9 cellular contexts compared by ENCODE assay signal in genomic region chr19:5789886-5790572, GRCh38. TPM values are rescaled to one million over a fixed set of nuclear protein-coding genes. Genes with fewer than 3 reads are reported as not detected.
A peak's percentile ranks its signal among the peaks of the same experiment; 100 is the strongest.
DNase-seq lines count a peak whose midpoint lies in the region; ATAC-seq and TF ChIP-seq lines count a peak whose summit lies in the region.
"Had no signal": no experiment of that assay in that cellular context is flagged by ENCODE, and none has a peak within 500 bp of the region (broad histone marks: within the 10 kb centered on the region; RNA-seq: fewer than 3 reads in every experiment).

No MANE protein-coding gene starts in this region.

- H3K27ac Mint-ChIP-seq in Calu3 (ENCODE audit: unreplicated experiment) = peak overlapping the region; percentile 100

- H3K27me3 ChIP-seq in RWPE2 (ENCODE audit: insufficient read depth, poor library complexity, severe bottlenecking) = no peaks in the 10 kb centered on the region
- no peaks in the 10 kb centered on the region for H3K27me3 ChIP-seq in esophagus muscularis mucosa
- H3K27me3 ChIP-seq in parathyroid adenoma (ENCODE audit: control insufficient read depth, insufficient read depth, low read length) = no peaks in the 10 kb centered on the region

- intact Hi-C loops in Calu3 (cut with micrococcal nuclease; ENCODE audit: unreplicated experiment) = no loop called here
- intact Hi-C loops in esophagus muscularis mucosa (cut with DNase I) = no loop called here

- TF ChIP-seq POLR2A in esophagus muscularis mucosa (IDR thresholded peaks at IDR 0.05; ENCODE audit: low read depth) = no peak

- BruUV-seq in Calu3 (replicated peaks; lab: Mats Ljungman, UMichigan) = no TSS peak

- peaks cover 44% of the 10 kb centered on the region for H3K36me3 ChIP-seq in RWPE2 (ENCODE audit: low read depth)
- H3K36me3 ChIP-seq in esophagus muscularis mucosa = peaks cover 50 to 51% (median 51%) of the 10 kb centered on the region in 4 donors
- H3K36me3 ChIP-seq in parathyroid adenoma (ENCODE audit: control insufficient read depth, insufficient read depth, low read length) = no peaks in the 10 kb centered on the region

- peak overlapping the region; percentile 87 for H2AFZ ChIP-seq in parathyroid adenoma

- TF ChIP-seq CTCF in Calu3 (IDR thresholded peaks at IDR 0.05; ENCODE audit: unreplicated experiment) (no peak), RWPE2 (IDR thresholded peaks at IDR 0.05; ENCODE audit: poor library complexity, severe bottlenecking) (no peak), esophagus muscularis mucosa (IDR thresholded peaks at IDR 0.05) (no peak), parathyroid adenoma (IDR thresholded peaks at IDR 0.05) (no peak), GM10266 (IDR thresholded peaks at IDR 0.05; ENCODE audit: control insufficient read depth, insufficient read depth, low read depth, missing control alignments) (no peak)

- H3K4me1 ChIP-seq in RWPE2 (ENCODE audit: insufficient read depth, poor library complexity, severe bottlenecking) (peaks cover 3% of the 10 kb centered on the region), esophagus muscularis mucosa (peaks cover 7 to 12% (median 9%) of the 10 kb centered on the region in 4 donors), parathyroid adenoma (no peaks in the 10 kb centered on the region)

- peak overlapping the region; percentile 76 for H3K4me2 ChIP-seq in parathyroid adenoma (ENCODE audit: low read length)

- H3K4me3 Mint-ChIP-seq in Calu3 (ENCODE audit: low read depth, unreplicated experiment) = peak overlapping the region; percentile 96

- no peaks in the 10 kb centered on the region for H3K79me2 ChIP-seq in parathyroid adenoma

- H3K9me3 ChIP-seq in RWPE2 (ENCODE audit: severe bottlenecking) (no peaks in the 10 kb centered on the region), esophagus muscularis mucosa (no peaks in the 10 kb centered on the region), parathyroid adenoma (ENCODE audit: control insufficient read depth, low read length) (no peaks in the 10 kb centered on the region)

- DNase-seq in Calu3 (no peak), RWPE2 (ENCODE audit: low spot score) (no peak), esophagus muscularis mucosa (ENCODE audit: extremely low spot score) (no peak), NCI-H345 treated with DMSO at 0.1 percent for 48 hours (lab: John Stamatoyannopoulos, UW; ENCODE audit: unreplicated experiment) (no peak), SK-N-DZ (ENCODE audit: low spot score) (no peak), GM10266 (ENCODE audit: extremely low spot score) (no peak), hippocampal formation (lab: John Stamatoyannopoulos, UW) (no peak)

- TF ChIP-seq EP300 in esophagus muscularis mucosa (IDR thresholded peaks at IDR 0.05) = no peak

- H3K36me3 Mint-ChIP-seq in Calu3 (ENCODE audit: insufficient read depth, unreplicated experiment) = peaks cover 41% of the 10 kb centered on the region

- H3K4me1 Mint-ChIP-seq in Calu3 (ENCODE audit: low read depth, unreplicated experiment) = no peaks in the 10 kb centered on the region

- H3K9ac ChIP-seq in parathyroid adenoma = no peak overlapping the region

- no peaks in the 10 kb centered on the region for H3K27me3 Mint-ChIP-seq in Calu3 (ENCODE audit: unreplicated experiment)

- no peaks in the 10 kb centered on the region for H3K9me3 Mint-ChIP-seq in Calu3 (ENCODE audit: low read depth, unreplicated experiment)

- 82% methylated on average over 24 of the region's 27 CpGs for WGBS in esophagus muscularis mucosa

- peak overlapping the region; percentile 60 for H3K4me3 ChIP-seq in RWPE2 (ENCODE audit: severe bottlenecking)
- H3K4me3 ChIP-seq in esophagus muscularis mucosa = peak overlapping the region; percentile 79 to 96 (median 90)
- peak overlapping the region; percentile 90 for H3K4me3 ChIP-seq in parathyroid adenoma (ENCODE audit: low read depth, low read length)

- no peak for ATAC-seq in RWPE2 (ENCODE audit: low read depth)

- CTCF ChIA-PET in Calu3 (lab: Charles Lee) = no interaction called here

- H3K27ac ChIP-seq in RWPE2 (ENCODE audit: poor library complexity, severe bottlenecking) (peak overlapping the region; percentile 80), esophagus muscularis mucosa (replicated peaks in 1 of 4) (peak overlapping the region; percentile 97 to 99 (median 98)), parathyroid adenoma (no peak overlapping the region)

RNA-seq across cellular contexts. Expression of gene DUS3L, which starts 0.9 kb away (rescaled TPM):
- total RNA-seq in Calu3 (2022) (33.2 and 35.5 TPM in 2 replicates), esophagus muscularis mucosa (10 to 100 TPM; 20.3 to 34.1 (median 27.3) TPM)
- polyA plus RNA-seq in SK-N-DZ (2014; cell fraction: cytosol; rRNA removed) = 36.9 and 37.9 TPM in 2 replicates
- polyA plus RNA-seq in SK-N-DZ (2014; cell fraction: nucleus; rRNA removed) = 121 and 189 TPM in 2 replicates

RNA-seq across cellular contexts. Expression of gene PRR22, which starts 5.5 kb away (rescaled TPM):
- 6.3 TPM in 2 replicates for total RNA-seq in Calu3 (2022)
- 1 to 10 TPM in 2 of 4 donors, under 1 TPM in 2; 0.19 to 1.2 (median 1.0) TPM for total RNA-seq in esophagus muscularis mucosa
- 0.68 and 1.7 TPM in 2 replicates for polyA plus RNA-seq in SK-N-DZ (2014; cell fraction: cytosol; rRNA removed)
- 14.1 and 19.8 TPM in 2 replicates for polyA plus RNA-seq in SK-N-DZ (2014; cell fraction: nucleus; rRNA removed)

RNA-seq across cellular contexts. Expression of gene NRTN, which starts 14.8 kb away (rescaled TPM):
- total RNA-seq in Calu3 (2022) (3.9 and 5.4 TPM in 2 replicates), esophagus muscularis mucosa (10 to 100 TPM; 12.9 to 53.0 (median 29.5) TPM)
- 1.0 and 1.3 TPM in 2 replicates for polyA plus RNA-seq in SK-N-DZ (2014; cell fraction: cytosol; rRNA removed)
- polyA plus RNA-seq in SK-N-DZ (2014; cell fraction: nucleus; rRNA removed) = 0.75 TPM in 1 of 2 replicates, not detected in the other

RNA-seq across cellular contexts. Expression of gene FUT6, which starts 49.5 kb away (rescaled TPM):
- 1.8 and 2.8 TPM in 2 replicates for total RNA-seq in Calu3 (2022)
- under 1 TPM in 1 of 4 donors, not detected in 3; 0.17 TPM for total RNA-seq in esophagus muscularis mucosa
- polyA plus RNA-seq in SK-N-DZ (2014; cell fraction: cytosol; rRNA removed) = 1.1 TPM in 1 of 2 replicates, not detected in the other
- polyA plus RNA-seq in SK-N-DZ (2014; cell fraction: nucleus; rRNA removed) = not detected in 2 replicates
- total RNA-seq: T-helper 2 cell treated with Interferon-gamma antibody and Interleukin-4, amounts not matched to agents 100 ng/mL and 5 ng/mL, for 36 hours had no signal
